Comparison of ENCODE assay signal across 10 cellular contexts in genomic region chr4:110487873-110488272, GRCh38. TPM values are rescaled to one million over a fixed set of nuclear protein-coding genes. Genes with fewer than 3 reads are reported as not detected.
DNase-seq lines count a peak whose midpoint lies in the region; ATAC-seq and TF ChIP-seq lines count a peak whose summit lies in the region.
"Had no signal": no experiment of that assay in that cellular context is flagged by ENCODE, and none has a peak within 500 bp of the region (broad histone marks: within the 10 kb centered on the region; RNA-seq: fewer than 3 reads in every experiment).

No MANE protein-coding gene starts in this region.

- H4K20me1 ChIP-seq in DND-41 (ENCODE audit: insufficient read depth, low read length) = no peaks in the 10 kb centered on the region

- no peak overlapping the region for H3K27ac ChIP-seq in DND-41 (ENCODE audit: low read length)
- H3K27ac ChIP-seq in SJCRH30 = no peak overlapping the region
- H3K27ac ChIP-seq in colonic mucosa = no peak overlapping the region
- H3K27ac ChIP-seq in neuronal stem cell (replicated peaks; ENCODE audit: low read length) = no peak overlapping the region

- peaks cover 7% of the 10 kb centered on the region for H3K4me1 Mint-ChIP-seq in T-helper 17 cell

- H3K79me2 ChIP-seq in DND-41 (ENCODE audit: insufficient read depth, low read length) = no peaks in the 10 kb centered on the region

- intact Hi-C loops in colonic mucosa (cut with DNase I) = no loop called here

- H4K91ac ChIP-seq in neuronal stem cell (ENCODE audit: low read depth, low read length, poor library complexity) = no peak overlapping the region

- H3K9ac ChIP-seq in DND-41 (ENCODE audit: low read depth, low read length) = no peak overlapping the region
- H3K9ac ChIP-seq in colonic mucosa (ENCODE audit: low read depth in 2 of 2, low read length in 2 of 2) = no peak overlapping the region
- H3K9ac ChIP-seq in neuronal stem cell (ENCODE audit: low read depth, low read length, poor library complexity) = no peak overlapping the region

- ATAC-seq in DND-41 (ENCODE audit: insufficient read depth, low read depth) = peak; percentile 60
- ATAC-seq in HG02885 (IDR thresholded peaks at IDR 0.05; ENCODE audit: poor library complexity, unreplicated experiment) = peak; percentile 29
- ATAC-seq in T-helper 17 cell = no peak
- no peak for ATAC-seq in GM21825 (IDR thresholded peaks at IDR 0.05; ENCODE audit: unreplicated experiment)

- H3K23ac ChIP-seq in neuronal stem cell (ENCODE audit: low read depth, low read length, poor library complexity) = no peak overlapping the region

- DNase-seq in DND-41 = no peak
- DNase-seq in SJCRH30 = peak; percentile 22 to 57
- DNase-seq in iris pigment epithelial cell (ENCODE audit: low read depth) = peak; percentile 4
- DNase-seq in T-helper 17 cell = no peak
- DNase-seq in colonic mucosa = no peak
- DNase-seq in neuronal stem cell (ENCODE audit: low spot score) = no peak
- DNase-seq: islet precursor cell, NCI-H146 had no signal

- TF ChIP-seq CTCF in DND-41 (IDR thresholded peaks at IDR 0.05; ENCODE audit: borderline replicate concordance, extremely low read depth, low read length, poor library complexity, severe bottlenecking) = no peak
- TF ChIP-seq CTCF in colonic mucosa (IDR thresholded peaks at IDR 0.05) = no peak

- no peak overlapping the region for H3K27ac Mint-ChIP-seq in T-helper 17 cell

- H3K4ac ChIP-seq in neuronal stem cell (ENCODE audit: low read length) = no peak overlapping the region

- H3K4me1 ChIP-seq in DND-41 (ENCODE audit: insufficient read depth, low read length) (peaks cover 6% of the 10 kb centered on the region; the same call in 1 of the 2 replicates), SJCRH30 (peaks cover 6% of the 10 kb centered on the region; the same call in 1 of the 2 replicates), colonic mucosa (peaks cover 5% of the 10 kb centered on the region), neuronal stem cell (ENCODE audit: control insufficient read depth in 2 of 2, insufficient read depth in 1 of 2, low read depth in 1 of 2, low read length in 2 of 2) (no peaks in the 10 kb centered on the region)

- no peaks in the 10 kb centered on the region for H3K36me3 ChIP-seq in DND-41 (ENCODE audit: insufficient read depth, low read length)
- no peaks in the 10 kb centered on the region for H3K36me3 ChIP-seq in SJCRH30
- H3K36me3 ChIP-seq in colonic mucosa = no peaks in the 10 kb centered on the region
- no peaks in the 10 kb centered on the region for H3K36me3 ChIP-seq in neuronal stem cell (replicated peaks in 1 of 2; ENCODE audit: control insufficient read depth in 2 of 2, insufficient read depth in 2 of 2, low read length in 2 of 2)

- peaks cover 43% of the 10 kb centered on the region for H3K27me3 Mint-ChIP-seq in T-helper 17 cell

- H3K4me3 Mint-ChIP-seq in T-helper 17 cell = no peak overlapping the region

- no peak overlapping the region for H3K14ac ChIP-seq in neuronal stem cell (ENCODE audit: low read length)

- H3K36me3 Mint-ChIP-seq in T-helper 17 cell (ENCODE audit: low read depth) = peaks cover 3% of the 10 kb centered on the region

- no peak overlapping the region for H2BK15ac ChIP-seq in neuronal stem cell (ENCODE audit: low read length)

- H2AFZ ChIP-seq in DND-41 (ENCODE audit: low read depth, low read length) = peak overlapping the region; percentile 19; the same call in 1 of the 2 replicates
- no peak overlapping the region for H2AFZ ChIP-seq in neuronal stem cell (ENCODE audit: low read length)

- H3K9me3 ChIP-seq in DND-41 (ENCODE audit: insufficient read depth, low read length, severe bottlenecking) (no peaks in the 10 kb centered on the region), SJCRH30 (replicated peaks) (no peaks in the 10 kb centered on the region), T-helper 17 cell (ENCODE audit: control insufficient read depth, low read length, poor library complexity, severe bottlenecking) (no peaks in the 10 kb centered on the region), colonic mucosa (no peaks in the 10 kb centered on the region), neuronal stem cell (replicated peaks in 1 of 2; ENCODE audit: control insufficient read depth in 2 of 2, insufficient read depth in 1 of 2, low read depth in 1 of 2, low read length in 2 of 2) (no peaks in the 10 kb centered on the region)

- H3K79me1 ChIP-seq in neuronal stem cell (ENCODE audit: low read depth, low read length) = no peaks in the 10 kb centered on the region

- H3K4me3 ChIP-seq in DND-41 (ENCODE audit: low read depth in 1 of 2, low read length in 2 of 2) (no peak overlapping the region), SJCRH30 (no peak overlapping the region), colonic mucosa (no peak overlapping the region), neuronal stem cell (ENCODE audit: low read length in 2 of 2) (no peak overlapping the region)

- H3K27me3 ChIP-seq in DND-41 (ENCODE audit: insufficient read depth, low read length, poor library complexity) = no peaks in the 10 kb centered on the region
- no peaks in the 10 kb centered on the region for H3K27me3 ChIP-seq in SJCRH30
- H3K27me3 ChIP-seq in colonic mucosa = no peaks in the 10 kb centered on the region
- no peaks in the 10 kb centered on the region for H3K27me3 ChIP-seq in neuronal stem cell (ENCODE audit: control insufficient read depth in 3 of 3, insufficient read depth in 3 of 3, low read depth in 1 of 3, low read length in 3 of 3)

- H3K18ac ChIP-seq in neuronal stem cell (ENCODE audit: low read length) = no peak overlapping the region

- no peak overlapping the region for H2BK120ac ChIP-seq in neuronal stem cell (ENCODE audit: low read depth, low read length)

- no peak overlapping the region for H2BK12ac ChIP-seq in neuronal stem cell (ENCODE audit: low read length)

- H2BK5ac ChIP-seq in neuronal stem cell (ENCODE audit: low read length) = no peak overlapping the region

- no peak overlapping the region for H3K4me2 ChIP-seq in DND-41 (ENCODE audit: insufficient read depth, low read length)
- no peak overlapping the region for H3K4me2 ChIP-seq in neuronal stem cell (ENCODE audit: insufficient read depth, low read length, poor library complexity, severe bottlenecking)

- H2AK5ac ChIP-seq in neuronal stem cell (ENCODE audit: low read depth, low read length) = no peak overlapping the region

- H4K8ac ChIP-seq in neuronal stem cell (ENCODE audit: low read depth, low read length) = no peak overlapping the region

RNA-seq across cellular contexts. Expression of gene ENPEP, which starts 11.9 kb away (rescaled TPM):
- 0.56 and 1.2 TPM in 2 replicates for total RNA-seq in SJCRH30 (2014; rRNA removed; shearing (Covaris generic))
- total RNA-seq in T-helper 17 cell = not detected
- total RNA-seq in colonic mucosa = under 1 TPM; 0.27 to 0.88 TPM
- polyA plus RNA-seq in neuronal stem cell (2013, experiment 1 of 2) = 0.95 TPM
- 0.87 TPM for polyA plus RNA-seq in neuronal stem cell (2013, experiment 2 of 2)

Comparison
In these comparisons a context has a peak if more than half of its experiments do, and no peak if none do; other contexts are left out.
1. ATAC-seq: peak in DND-41 (single experiment) and HG02885 (single experiment); none in T-helper 17 cell (single experiment) and GM21825 (single experiment).
2. DNase-seq: peak in SJCRH30 (2 of 2) and iris pigment epithelial cell (single experiment); none in DND-41 (single experiment), T-helper 17 cell (0 of 3), colonic mucosa (single experiment) and neuronal stem cell (single experiment).